Comparison of ENCODE assay signal across 2 cellular contexts in genomic region chr1:80113168-80114038, GRCh38.
TF ChIP-seq lines count a peak whose summit lies in the region.

No MANE protein-coding gene starts in this region.

TF ChIP-seq in liver, 16 proteins besides CTCF, POLR2A, EP300 and RAD21 (continued from another document):
- TF ChIP-seq HNF4A (conservative IDR thresholded peaks at IDR 0.05) (peak; percentile 82 to 85), GABPA (IDR thresholded peaks at IDR 0.05 in 1 of 2, conservative IDR thresholded peaks at IDR 0.05 in 1 of 2) (no peak), RXRA (IDR thresholded peaks at IDR 0.05) (peak in 1 of 2 donors; percentile 58), JUND (IDR thresholded peaks at IDR 0.05) (no peak), HNF4G (IDR thresholded peaks at IDR 0.05) (peak; percentile 37), SP1 (IDR thresholded peaks at IDR 0.05) (peak; percentile 88)
- TF ChIP-seq, protein P1, sequence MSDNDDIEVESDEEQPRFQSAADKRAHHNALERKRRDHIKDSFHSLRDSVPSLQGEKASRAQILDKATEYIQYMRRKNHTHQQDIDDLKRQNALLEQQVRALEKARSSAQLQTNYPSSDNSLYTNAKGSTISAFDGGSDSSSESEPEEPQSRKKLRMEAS (IDR thresholded peaks at IDR 0.05): no peak
- TF ChIP-seq, protein P2, sequence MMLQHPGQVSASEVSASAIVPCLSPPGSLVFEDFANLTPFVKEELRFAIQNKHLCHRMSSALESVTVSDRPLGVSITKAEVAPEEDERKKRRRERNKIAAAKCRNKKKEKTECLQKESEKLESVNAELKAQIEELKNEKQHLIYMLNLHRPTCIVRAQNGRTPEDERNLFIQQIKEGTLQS (IDR thresholded peaks at IDR 0.05): peak; percentile 18
TF ChIP-seq in liver: peak in this region for 7.

TF ChIP-seq in HepG2, 621 proteins besides CTCF, POLR2A, EP300 and RAD21 (continued from another document):
- TF ChIP-seq, protein P3, sequence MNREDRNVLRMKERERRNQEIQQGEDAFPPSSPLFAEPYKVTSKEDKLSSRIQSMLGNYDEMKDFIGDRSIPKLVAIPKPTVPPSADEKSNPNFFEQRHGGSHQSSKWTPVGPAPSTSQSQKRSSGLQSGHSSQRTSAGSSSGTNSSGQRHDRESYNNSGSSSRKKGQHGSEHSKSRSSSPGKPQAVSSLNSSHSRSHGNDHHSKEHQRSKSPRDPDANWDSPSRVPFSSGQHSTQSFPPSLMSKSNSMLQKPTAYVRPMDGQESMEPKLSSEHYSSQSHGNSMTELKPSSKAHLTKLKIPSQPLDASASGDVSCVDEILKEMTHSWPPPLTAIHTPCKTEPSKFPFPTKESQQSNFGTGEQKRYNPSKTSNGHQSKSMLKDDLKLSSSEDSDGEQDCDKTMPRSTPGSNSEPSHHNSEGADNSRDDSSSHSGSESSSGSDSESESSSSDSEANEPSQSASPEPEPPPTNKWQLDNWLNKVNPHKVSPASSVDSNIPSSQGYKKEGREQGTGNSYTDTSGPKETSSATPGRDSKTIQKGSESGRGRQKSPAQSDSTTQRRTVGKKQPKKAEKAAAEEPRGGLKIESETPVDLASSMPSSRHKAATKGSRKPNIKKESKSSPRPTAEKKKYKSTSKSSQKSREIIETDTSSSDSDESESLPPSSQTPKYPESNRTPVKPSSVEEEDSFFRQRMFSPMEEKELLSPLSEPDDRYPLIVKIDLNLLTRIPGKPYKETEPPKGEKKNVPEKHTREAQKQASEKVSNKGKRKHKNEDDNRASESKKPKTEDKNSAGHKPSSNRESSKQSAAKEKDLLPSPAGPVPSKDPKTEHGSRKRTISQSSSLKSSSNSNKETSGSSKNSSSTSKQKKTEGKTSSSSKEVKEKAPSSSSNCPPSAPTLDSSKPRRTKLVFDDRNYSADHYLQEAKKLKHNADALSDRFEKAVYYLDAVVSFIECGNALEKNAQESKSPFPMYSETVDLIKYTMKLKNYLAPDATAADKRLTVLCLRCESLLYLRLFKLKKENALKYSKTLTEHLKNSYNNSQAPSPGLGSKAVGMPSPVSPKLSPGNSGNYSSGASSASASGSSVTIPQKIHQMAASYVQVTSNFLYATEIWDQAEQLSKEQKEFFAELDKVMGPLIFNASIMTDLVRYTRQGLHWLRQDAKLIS (CRISPR knock-in tag; IDR thresholded peaks at IDR 0.05): no peak
- no peak for TF ChIP-seq ZNF292 (CRISPR knock-in tag; IDR thresholded peaks at IDR 0.05; ENCODE audit: borderline replicate concordance, low read depth)
- no peak for TF ChIP-seq ZNF703 (CRISPR knock-in tag; IDR thresholded peaks at IDR 0.05; ENCODE audit: borderline replicate concordance)
- no peak for TF ChIP-seq SCMH1 (CRISPR knock-in tag; IDR thresholded peaks at IDR 0.05; ENCODE audit: borderline replicate concordance)
- no peak for TF ChIP-seq ZNF563 (CRISPR knock-in tag; IDR thresholded peaks at IDR 0.05)
- TF ChIP-seq ZBTB7A (CRISPR knock-in tag; IDR thresholded peaks at IDR 0.05): no peak
